In the genomic region with DNA sequence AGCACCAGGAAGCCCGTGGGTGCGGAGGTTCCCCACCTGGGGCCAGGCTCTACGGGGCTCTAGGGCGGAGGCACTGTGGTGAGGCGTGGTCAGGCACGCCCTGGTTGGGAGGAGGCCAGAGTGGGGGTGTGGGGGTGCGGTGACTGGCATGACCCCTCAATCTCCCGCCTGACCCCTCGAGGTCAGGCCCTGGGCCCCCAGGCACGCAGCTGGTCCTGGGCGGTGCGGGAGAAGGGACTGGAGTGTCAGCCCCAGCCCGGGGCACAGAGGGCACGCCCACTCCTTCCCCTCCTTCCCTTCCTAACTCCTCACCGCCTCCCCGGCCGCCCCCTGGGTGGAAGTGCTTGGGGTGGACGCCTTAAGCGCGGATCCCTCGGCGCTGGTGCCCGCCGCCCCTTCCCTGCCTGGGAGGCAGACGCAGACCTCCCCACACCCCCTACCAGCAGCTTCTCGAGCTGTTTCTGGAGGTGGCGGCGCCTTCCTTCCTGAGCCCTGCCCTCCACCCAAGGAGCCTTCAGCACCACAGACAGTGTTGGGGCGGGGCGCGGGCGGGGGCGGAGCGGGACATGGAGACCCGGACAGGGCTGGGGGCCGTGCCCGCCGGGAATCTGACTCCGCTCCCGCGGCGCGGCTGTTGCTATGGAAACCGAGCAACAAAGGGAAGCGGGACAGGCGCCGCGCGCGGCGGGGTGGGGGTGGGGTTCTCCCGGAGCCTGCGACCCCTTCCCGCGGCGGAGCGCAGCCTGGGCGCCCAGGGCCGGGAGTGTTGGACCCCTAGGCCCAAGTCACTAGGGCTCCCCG, we compare ENCODE assay signal across 8 cellular contexts. TPM values are rescaled to one million over a fixed set of nuclear protein-coding genes. Genes with fewer than 3 reads are reported as not detected.
A peak's percentile ranks its signal among the peaks of the same experiment; 100 is the strongest.
DNase-seq lines count a peak whose midpoint lies in the region; ATAC-seq, FAIRE-seq and TF ChIP-seq lines count a peak whose summit lies in the region.

No MANE protein-coding gene starts in this region.

- no peaks in the 10 kb centered on the region for H3K36me3 ChIP-seq in transverse colon

- in situ Hi-C loops in transverse colon (cut with MboI; ENCODE audit: low pct_ligation_motif_present in 1 of 4, low pct_unique_long_range_greater_than_20kb in 1 of 4, low sequenced_read_pairs in 3 of 4), result no loop called here

- H3K27me3 Mint-ChIP-seq in IgD-negative memory B cell, result peaks cover 7% of the 10 kb centered on the region
- no peaks in the 10 kb centered on the region for H3K27me3 Mint-ChIP-seq in natural killer cell treated with Interleukin-12 subunit alpha and Interleukin-12 subunit beta and Interleukin-15 and Interleukin-18, amount 100 ng/mL, for 72 hours

- peak overlapping the region; percentile 33 to 69 (median 57) for H3K4me3 ChIP-seq in transverse colon

- H3K27ac ChIP-seq in transverse colon, result peak overlapping the region; percentile 69 to 78 (median 76)

- H3K4me1 ChIP-seq in transverse colon, result peaks cover 25 to 57% (median 44%) of the 10 kb centered on the region in 4 donors

- H3K4me3 Mint-ChIP-seq in IgD-negative memory B cell, result peak overlapping the region; percentile 67 to 93 (median 84)
- peak overlapping the region; percentile 22 for H3K4me3 Mint-ChIP-seq in natural killer cell treated with Interleukin-12 subunit alpha and Interleukin-12 subunit beta and Interleukin-15 and Interleukin-18, amount 100 ng/mL, for 72 hours

- no peak for TF ChIP-seq CTCF in transverse colon (IDR thresholded peaks at IDR 0.05)

- H3K4me1 Mint-ChIP-seq in IgD-negative memory B cell, result peaks cover 0 to 6% (median 2%) of the 10 kb centered on the region in 3 donors
- peaks cover 6% of the 10 kb centered on the region in 2 donors for H3K4me1 Mint-ChIP-seq in natural killer cell treated with Interleukin-12 subunit alpha and Interleukin-12 subunit beta and Interleukin-15 and Interleukin-18, amount 100 ng/mL, for 72 hours (ENCODE audit: low read depth in 2 of 2)

- FAIRE-seq in RCC 7860 (lab: Jason Lieb, UNC), result no peak

- intact Hi-C loops in transverse colon (cut with DNase I; ENCODE audit: low total_unique reads), result no loop called here

- H3K9me3 ChIP-seq in transverse colon, result no peaks in the 10 kb centered on the region

- peaks cover 50% of the 10 kb centered on the region for H3K27me3 ChIP-seq in transverse colon

- no peaks in the 10 kb centered on the region for H3K9me3 Mint-ChIP-seq in IgD-negative memory B cell
- H3K9me3 Mint-ChIP-seq in natural killer cell treated with Interleukin-12 subunit alpha and Interleukin-12 subunit beta and Interleukin-15 and Interleukin-18, amount 100 ng/mL, for 72 hours, result no peaks in the 10 kb centered on the region

- H3K27ac Mint-ChIP-seq in IgD-negative memory B cell, result peak overlapping the region; percentile 35 to 92 (median 86)
- H3K27ac Mint-ChIP-seq in natural killer cell treated with Interleukin-12 subunit alpha and Interleukin-12 subunit beta and Interleukin-15 and Interleukin-18, amount 100 ng/mL, for 72 hours, result no peak overlapping the region

- no peak for TF ChIP-seq EP300 in transverse colon (IDR thresholded peaks at IDR 0.05; ENCODE audit: low read depth)

- ATAC-seq in natural killer cell treated with Interleukin-12 subunit alpha and Interleukin-12 subunit beta and Interleukin-15 and Interleukin-18, amount 100 ng/mL, for 72 hours, result peak; percentile 62 to 67
- no peak for ATAC-seq in HG03342 (IDR thresholded peaks at IDR 0.05; ENCODE audit: unreplicated experiment)

- no peaks in the 10 kb centered on the region for H3K36me3 Mint-ChIP-seq in IgD-negative memory B cell
- no peaks in the 10 kb centered on the region for H3K36me3 Mint-ChIP-seq in natural killer cell treated with Interleukin-12 subunit alpha and Interleukin-12 subunit beta and Interleukin-15 and Interleukin-18, amount 100 ng/mL, for 72 hours

- 2% methylated on average over 30 of the region's 60 CpGs; no CpG with 5 or more reads in 1 of the 2 donors for WGBS in transverse colon (ENCODE audit: low coverage in 1 of 2), 2 donors

- TF ChIP-seq POLR2A in transverse colon (IDR thresholded peaks at IDR 0.05), result no peak

- DNase-seq in COLO668 (lab: John Stamatoyannopoulos, UW; ENCODE audit: unreplicated experiment) (peak; percentile 92), RCC 7860 (ENCODE audit: low spot score) (peak; percentile 57), fibroblast of the conjunctiva (ENCODE audit: low read depth) (peak; percentile 42), transverse colon (peak; percentile 75)
- peak; percentile 47 for DNase-seq in activated gamma-delta T cell treated with anti-CD3 and anti-CD28 coated beads, Interleukin-2, amount 50 U/mL, for 16 hours (ENCODE audit: low read depth)
- DNase-seq in natural killer cell treated with Interleukin-12 subunit alpha and Interleukin-12 subunit beta and Interleukin-15 and Interleukin-18, amount 100 ng/mL, for 72 hours (ENCODE audit: low spot score), result no peak

RNA-seq across cellular contexts. Expression of gene CRIP2, which starts 0.7 kb away (rescaled TPM):
- 70.8 TPM for polyA plus RNA-seq in IgD-negative memory B cell
- 1 to 10 TPM in 1 of 2 donors, under 1 TPM in 1; 0.98 to 2.2 TPM for total RNA-seq in natural killer cell treated with Interleukin-12 subunit alpha and Interleukin-12 subunit beta and Interleukin-15 and Interleukin-18, amount 100 ng/mL, for 72 hours
- total RNA-seq in transverse colon, result 10 to 100 TPM; 11.2 to 67.3 (median 22.4) TPM

RNA-seq across cellular contexts. Expression of gene CRIP1, which starts 12.8 kb away (rescaled TPM):
- polyA plus RNA-seq in IgD-negative memory B cell, result 1,925 TPM
- total RNA-seq in natural killer cell treated with Interleukin-12 subunit alpha and Interleukin-12 subunit beta and Interleukin-15 and Interleukin-18, amount 100 ng/mL, for 72 hours, result 10 to 100 TPM; 39.0 to 82.7 TPM
- 100 to 1,000 TPM in 1 of 4 donors, 10 to 100 TPM in 2, not detected in 1; 16.9 to 246 (median 63.0) TPM for total RNA-seq in transverse colon

RNA-seq across cellular contexts. Expression of gene TEDC1, which starts 17.2 kb away (rescaled TPM):
- polyA plus RNA-seq in IgD-negative memory B cell, result 11.8 TPM
- total RNA-seq in natural killer cell treated with Interleukin-12 subunit alpha and Interleukin-12 subunit beta and Interleukin-15 and Interleukin-18, amount 100 ng/mL, for 72 hours, result 10 to 100 TPM; 25.1 to 59.2 TPM
- total RNA-seq in transverse colon, result 10 to 100 TPM; 10.8 to 52.9 (median 29.5) TPM

RNA-seq across cellular contexts. Expression of gene TMEM121, which starts 52.5 kb away (rescaled TPM):
- 5.5 TPM for polyA plus RNA-seq in IgD-negative memory B cell
- 1 to 10 TPM; 1.8 to 4.2 TPM for total RNA-seq in natural killer cell treated with Interleukin-12 subunit alpha and Interleukin-12 subunit beta and Interleukin-15 and Interleukin-18, amount 100 ng/mL, for 72 hours
- under 1 TPM in 2 of 4 donors, not detected in 2; 0.48 to 0.96 TPM for total RNA-seq in transverse colon

RNA-seq across cellular contexts. Expression of gene MTA1, which starts 54.2 kb away (rescaled TPM):
- polyA plus RNA-seq in IgD-negative memory B cell, result 3.7 TPM
- 100 to 1,000 TPM in 1 of 2 donors, 10 to 100 TPM in 1; 93.4 to 252 TPM for total RNA-seq in natural killer cell treated with Interleukin-12 subunit alpha and Interleukin-12 subunit beta and Interleukin-15 and Interleukin-18, amount 100 ng/mL, for 72 hours
- 100 to 1,000 TPM in 2 of 4 donors, 10 to 100 TPM in 2; 79.4 to 293 (median 106) TPM for total RNA-seq in transverse colon

Comparison
In these comparisons a context has a peak if more than half of its experiments do, and no peak if none do; other contexts are left out.
1. H3K27ac Mint-ChIP-seq: peak in IgD-negative memory B cell (3 of 3); none in natural killer cell treated with Interleukin-12 subunit alpha and Interleukin-12 subunit beta and Interleukin-15 and Interleukin-18, amount 100 ng/mL, for 72 hours (0 of 2).